Comparison of ENCODE assay signal across 1 cellular context in the genomic region with DNA sequence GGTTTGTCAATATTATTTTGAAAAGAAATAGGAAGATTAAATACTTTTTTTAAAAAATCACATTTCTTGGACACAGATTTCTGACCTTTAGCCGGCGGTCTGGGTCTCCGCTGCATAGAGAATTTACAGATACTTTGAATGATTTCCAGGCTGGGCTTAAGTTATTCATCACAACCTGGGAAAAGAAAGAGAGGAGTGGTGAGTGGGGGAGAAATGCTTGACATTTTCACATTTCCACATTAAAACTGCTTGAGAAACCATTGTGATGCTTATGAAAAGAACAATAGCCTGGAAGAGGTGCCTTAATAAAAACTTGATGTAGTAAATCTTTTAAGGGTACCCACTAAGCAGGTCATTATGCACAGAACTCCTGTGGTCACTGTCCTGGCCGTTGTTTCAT.
TF ChIP-seq lines count a peak whose summit lies in the region.

No MANE protein-coding gene starts in this region.

TF ChIP-seq in GM23338, 12 proteins besides CTCF, POLR2A, EP300 and RAD21 (continued from another document):
- TF ChIP-seq ZNF462 (CRISPR knock-in tag; IDR thresholded peaks at IDR 0.05) (no peak), EZH2 (IDR thresholded peaks at IDR 0.05; ENCODE audit: low read depth, unreplicated experiment) (no peak), ZNF114 (CRISPR knock-in tag; IDR thresholded peaks at IDR 0.05) (no peak), CREB1 (CRISPR knock-in tag; IDR thresholded peaks at IDR 0.05; ENCODE audit: low read depth) (no peak), ETS1 (IDR thresholded peaks at IDR 0.05) (no peak), POLR2AphosphoS5 (IDR thresholded peaks at IDR 0.05; ENCODE audit: low read depth) (no peak), ZNF331 (CRISPR knock-in tag; IDR thresholded peaks at IDR 0.05; ENCODE audit: low read depth) (no peak), NANOG (IDR thresholded peaks at IDR 0.05; ENCODE audit: borderline replicate concordance) (no peak), JUNB (IDR thresholded peaks at IDR 0.05; ENCODE audit: unreplicated experiment) (no peak), EZH2phosphoT487 (IDR thresholded peaks at IDR 0.05; ENCODE audit: unreplicated experiment) (no peak)
